26 cellular contexts compared by ENCODE assay signal in the genomic region with DNA sequence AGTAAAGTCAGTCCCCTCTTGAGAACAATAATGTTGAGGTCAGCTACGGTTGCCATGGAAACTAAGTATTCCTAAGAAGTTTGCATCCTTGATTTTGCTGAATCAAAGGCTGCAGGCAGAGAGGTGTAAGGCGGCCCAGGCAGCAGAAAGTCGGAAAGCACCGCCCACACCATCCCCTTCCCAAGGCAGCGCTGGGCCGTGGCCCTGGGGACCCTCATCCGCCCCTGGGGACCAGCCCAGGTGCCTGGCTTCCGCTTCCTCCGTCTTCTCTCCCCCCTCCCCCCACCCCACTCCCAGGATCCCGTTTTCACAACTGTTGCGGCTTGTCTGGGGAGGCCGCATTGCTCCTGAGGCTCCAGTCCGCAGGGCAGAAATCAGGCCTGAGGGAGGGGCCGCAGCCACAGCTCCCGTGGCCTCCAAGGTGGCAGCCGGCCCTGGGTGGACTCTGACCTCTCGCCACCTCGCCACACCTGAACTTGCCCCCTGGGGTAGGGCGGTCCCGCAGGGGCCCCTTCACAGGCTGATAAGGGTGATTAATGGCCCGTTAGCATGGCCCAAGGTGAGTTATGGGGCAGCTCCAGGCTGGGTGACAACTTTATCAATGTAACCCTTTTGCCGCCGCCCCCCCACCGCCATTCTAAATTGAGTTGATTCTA.
DNase-seq lines count a peak whose midpoint lies in the region; ATAC-seq, FAIRE-seq and TF ChIP-seq lines count a peak whose summit lies in the region.
"Had no signal": no experiment of that assay in that cellular context is flagged by ENCODE, and none has a peak within 500 bp of the region (broad histone marks: within the 10 kb centered on the region; RNA-seq: fewer than 3 reads in every experiment).

No MANE protein-coding gene starts in this region.

- peaks cover 44% of the 10 kb centered on the region for H3K4me1 Mint-ChIP-seq in neural crest cell
- H3K4me1 Mint-ChIP-seq: CD8-positive, alpha-beta memory T cell; naive thymus-derived CD8-positive, alpha-beta T cell had no signal

- no peaks in the 10 kb centered on the region for H3K9me3 Mint-ChIP-seq in neural crest cell
- H3K9me3 Mint-ChIP-seq: CD8-positive, alpha-beta memory T cell; naive thymus-derived CD8-positive, alpha-beta T cell; WTC11 had no signal

- no peak for TF ChIP-seq CTCF in right atrium auricular region (IDR thresholded peaks at IDR 0.05)
- TF ChIP-seq CTCF in neural crest cell (conservative IDR thresholded peaks at IDR 0.05) = no peak
- TF ChIP-seq CTCF in D721Med (IDR thresholded peaks at IDR 0.05; ENCODE audit: insufficient read depth, missing control alignments) = no peak
- TF ChIP-seq CTCF in osteoblast (IDR thresholded peaks at IDR 0.05; ENCODE audit: extremely low read depth, low read depth, low read length) = no peak

- H3K27me3 ChIP-seq in right atrium auricular region = no peaks in the 10 kb centered on the region
- H3K27me3 ChIP-seq in duodenal mucosa (ENCODE audit: control insufficient read depth in 1 of 2, insufficient read depth in 2 of 2, low read length in 2 of 2) = no peaks in the 10 kb centered on the region
- H3K27me3 ChIP-seq in osteoblast (ENCODE audit: insufficient read depth, low read length) = no peaks in the 10 kb centered on the region
- H3K27me3 ChIP-seq: thyroid gland had no signal

- H3K4me2 ChIP-seq in osteoblast (ENCODE audit: insufficient read depth, low read length) = no peak overlapping the region
- H3K4me2 ChIP-seq: smooth muscle cell had no signal

- H3K36me3 Mint-ChIP-seq in neural crest cell (ENCODE audit: low read depth) = no peaks in the 10 kb centered on the region
- H3K36me3 Mint-ChIP-seq: CD8-positive, alpha-beta memory T cell; naive thymus-derived CD8-positive, alpha-beta T cell; WTC11 had no signal

- FAIRE-seq in D721Med (lab: Jason Lieb, UNC) = no peak
- FAIRE-seq: A204.1, colon, endothelial cell of umbilical vein had no signal

- peaks cover 55% of the 10 kb centered on the region for H3K27me3 Mint-ChIP-seq in neural crest cell (ENCODE audit: low read depth)

- intact Hi-C loops in left ventricle myocardium superior (cut with micrococcal nuclease) = no loop called here

- H3K36me3 ChIP-seq in right atrium auricular region (no peaks in the 10 kb centered on the region), duodenal mucosa (ENCODE audit: control insufficient read depth in 1 of 2, insufficient read depth in 2 of 2, low read length in 2 of 2) (no peaks in the 10 kb centered on the region), osteoblast (ENCODE audit: insufficient read depth, low read length) (no peaks in the 10 kb centered on the region)
- H3K36me3 ChIP-seq: breast epithelium, thyroid gland had no signal

- no peak overlapping the region for H3K4me3 ChIP-seq in right atrium auricular region
- peak overlapping the region; percentile 40 to 44 for H3K4me3 ChIP-seq in duodenal mucosa (ENCODE audit: low read depth in 1 of 2, low read length in 2 of 2)
- H3K4me3 ChIP-seq in osteoblast (ENCODE audit: insufficient read depth, low read length) = no peak overlapping the region
- H3K4me3 ChIP-seq: breast epithelium, smooth muscle cell, thyroid gland had no signal

- H3K79me2 ChIP-seq in osteoblast (ENCODE audit: insufficient read depth, low read length) = no peaks in the 10 kb centered on the region

- H3K9me3 ChIP-seq in right atrium auricular region (no peaks in the 10 kb centered on the region), duodenal mucosa (ENCODE audit: control insufficient read depth in 1 of 2, low read length in 2 of 2) (no peaks in the 10 kb centered on the region), osteoblast (ENCODE audit: low read depth, low read length) (no peaks in the 10 kb centered on the region)
- H3K9me3 ChIP-seq: breast epithelium, thyroid gland had no signal

- H3K27ac Mint-ChIP-seq in neural crest cell (ENCODE audit: unreplicated experiment) = no peak overlapping the region
- H3K27ac Mint-ChIP-seq: CD8-positive, alpha-beta memory T cell; WTC11 had no signal

- H3K4me1 ChIP-seq in right atrium auricular region = no peaks in the 10 kb centered on the region
- H3K4me1 ChIP-seq in duodenal mucosa (ENCODE audit: control insufficient read depth in 1 of 2, insufficient read depth in 2 of 2, low read length in 2 of 2) = peaks cover 48 to 56% of the 10 kb centered on the region in 2 donors
- H3K4me1 ChIP-seq in osteoblast (ENCODE audit: insufficient read depth, low read length) = peaks cover 2% of the 10 kb centered on the region
- H3K4me1 ChIP-seq: breast epithelium had no signal

- peak overlapping the region; percentile 60 for H3K9ac ChIP-seq in duodenal mucosa (ENCODE audit: low read depth in 1 of 2, low read length in 2 of 2)

- H2AFZ ChIP-seq in osteoblast (ENCODE audit: low read length) = no peak overlapping the region

- peaks cover 3% of the 10 kb centered on the region for H4K20me1 ChIP-seq in osteoblast (ENCODE audit: insufficient read depth, low read length)

- DNase-seq in left ventricle myocardium superior (peak; percentile 27), right atrium auricular region (ENCODE audit: low spot score) (no peak), neural crest cell (ENCODE audit: low read depth, low spot score) (peak; percentile 53), D721Med (ENCODE audit: insufficient read length, low spot score) (no peak), D341Med (ENCODE audit: low spot score) (no peak), osteoblast (ENCODE audit: insufficient read length, low spot score, missing footprints) (no peak), NCI-H446 (lab: John Stamatoyannopoulos, UW) (no peak)
- DNase-seq: activated CD8-positive, alpha-beta memory T cell treated with anti-CD3 and anti-CD28 coated beads, Interleukin-2, amount 50 U/mL, for 4 hours; CD8-positive, alpha-beta memory T cell; DND-41; glutamatergic neuron; naive thymus-derived CD8-positive, alpha-beta T cell; NCI-H1105 treated with DMSO at 0.1 percent for 48 hours; NCI-H510A; NK-92 treated with Interleukin-12 subunit alpha and Interleukin-12 subunit beta, amount 100 ng/mL, for 24 hours; stimulated activated CD4-positive, alpha-beta T cell treated with anti-CD3 and anti-CD28 coated beads, Interleukin-2, amount 100 ng/mL, for 48 hours; stimulated activated naive CD4-positive, alpha-beta T cell treated with Interleukin-2 at 50 U/mL for 16 hours; thyroid gland had no signal

- H3K27ac ChIP-seq in right atrium auricular region (no peak overlapping the region), duodenal mucosa (ENCODE audit: low read depth, low read length) (peak overlapping the region; percentile 68), osteoblast (ENCODE audit: low read depth, low read length) (no peak overlapping the region)
- H3K27ac ChIP-seq: breast epithelium, RWPE1, thyroid gland had no signal

- peak overlapping the region; percentile 41 for H3K4me3 Mint-ChIP-seq in neural crest cell
- H3K4me3 Mint-ChIP-seq: CD8-positive, alpha-beta memory T cell; naive thymus-derived CD8-positive, alpha-beta T cell; WTC11 had no signal

- no peak for ATAC-seq in left ventricle myocardium superior
- ATAC-seq: naive thymus-derived CD8-positive, alpha-beta T cell; WTC11 had no signal

Comparison
In these comparisons a context has a peak if more than half of its experiments do, and no peak if none do; other contexts are left out.
1. DNase-seq: peak in left ventricle myocardium superior (single experiment) and neural crest cell (single experiment); none in right atrium auricular region (single experiment), D721Med (single experiment), D341Med (single experiment), osteoblast (single experiment) and NCI-H446 (0 of 2).
2. H3K4me3 ChIP-seq: peak in duodenal mucosa (2 of 2); none in right atrium auricular region (0 of 2) and osteoblast (single experiment).